Comparison of ENCODE assay signal across 13 cellular contexts in the genomic region with DNA sequence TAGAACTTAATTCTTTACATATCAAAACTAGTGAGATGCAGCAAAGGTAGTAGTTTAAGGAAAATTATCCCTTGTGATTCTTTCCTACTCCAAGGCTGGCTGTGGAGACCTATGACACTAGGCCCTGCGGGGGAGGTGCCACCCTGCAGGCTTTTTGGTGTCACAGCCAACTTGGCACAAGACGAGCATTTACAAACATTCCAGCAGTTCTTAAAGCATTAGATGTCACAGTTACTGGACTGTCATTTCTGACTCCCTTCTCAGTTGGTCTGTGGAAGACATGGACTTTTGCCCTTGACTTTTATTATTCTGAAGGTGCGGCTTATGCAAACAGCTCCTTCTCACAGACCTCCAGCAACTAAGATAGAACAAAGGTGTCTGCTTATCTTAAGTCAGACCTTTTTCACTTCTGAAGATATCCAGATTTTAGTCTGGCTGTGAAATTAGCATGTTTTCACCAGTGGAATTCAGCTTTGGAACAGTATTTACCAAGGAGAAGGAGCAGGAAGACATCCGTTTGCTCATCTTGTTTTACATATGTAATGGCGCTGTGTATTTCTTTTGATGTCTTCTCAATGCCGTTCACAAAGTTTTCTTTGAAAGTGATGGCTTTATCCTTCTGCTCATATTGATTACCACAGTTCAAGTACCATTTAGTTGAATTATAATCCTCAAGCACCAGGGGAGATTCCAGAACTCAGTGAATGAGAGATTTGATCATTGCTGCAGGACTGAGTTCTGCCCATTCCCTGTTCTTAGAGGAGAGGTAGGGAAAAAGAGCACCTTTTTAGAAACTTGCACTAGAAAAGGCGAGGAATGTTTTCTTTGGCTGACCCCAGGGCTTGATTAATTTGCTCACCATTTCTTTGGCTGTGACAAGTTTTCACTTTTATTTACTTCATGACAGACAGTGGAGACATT. TPM values are rescaled to one million over a fixed set of nuclear protein-coding genes. Genes with fewer than 3 reads are reported as not detected.
DNase-seq lines count a peak whose midpoint lies in the region; ATAC-seq and TF ChIP-seq lines count a peak whose summit lies in the region.
"Had no signal": no experiment of that assay in that cellular context is flagged by ENCODE, and none has a peak within 500 bp of the region (broad histone marks: within the 10 kb centered on the region; RNA-seq: fewer than 3 reads in every experiment).

No MANE protein-coding gene starts in this region.

- H2BK120ac ChIP-seq in mesenchymal stem cell (ENCODE audit: low read depth, low read length) = no peak overlapping the region

- H3K36me3 Mint-ChIP-seq in chondrocyte (ENCODE audit: low read depth) = no peaks in the 10 kb centered on the region
- H3K36me3 Mint-ChIP-seq in activated naive CD4-positive, alpha-beta T cell treated with anti-CD3 and anti-CD28 coated beads, Interleukin-2, amount 50 U/mL, for 72 hours = no peaks in the 10 kb centered on the region

- H3K4me3 Mint-ChIP-seq in chondrocyte (ENCODE audit: unreplicated experiment) = no peak overlapping the region
- H3K4me3 Mint-ChIP-seq: B cell had no signal

- TF ChIP-seq CTCF in A673 (conservative IDR thresholded peaks at IDR 0.05; ENCODE audit: low read depth, low read length) (no peak), chondrocyte (IDR thresholded peaks at IDR 0.05) (no peak), WERI-Rb-1 (IDR thresholded peaks at IDR 0.05; ENCODE audit: low read depth, low read length) (no peak)

- no peak overlapping the region for H3K9ac ChIP-seq in mesenchymal stem cell (ENCODE audit: low read length)

- no peaks in the 10 kb centered on the region for H3K27me3 Mint-ChIP-seq in chondrocyte (ENCODE audit: low read depth)
- H3K27me3 Mint-ChIP-seq: B cell had no signal

- no peaks in the 10 kb centered on the region for H3K9me3 Mint-ChIP-seq in chondrocyte (ENCODE audit: low read depth)
- H3K9me3 Mint-ChIP-seq in activated naive CD4-positive, alpha-beta T cell treated with anti-CD3 and anti-CD28 coated beads, Interleukin-2, amount 50 U/mL, for 72 hours = no peaks in the 10 kb centered on the region

- ATAC-seq in activated naive CD4-positive, alpha-beta T cell treated with anti-CD3 and anti-CD28 coated beads, Interleukin-2, amount 50 U/mL, for 72 hours = no peak

- H3K4me1 Mint-ChIP-seq in chondrocyte (ENCODE audit: low read depth) = peaks cover 48% of the 10 kb centered on the region
- H3K4me1 Mint-ChIP-seq: B cell had no signal

- H3K23ac ChIP-seq in mesenchymal stem cell (ENCODE audit: low read length in 2 of 2) = no peak overlapping the region

- H2BK15ac ChIP-seq in mesenchymal stem cell (ENCODE audit: low read depth, poor library complexity, severe bottlenecking) = no peak overlapping the region

- no peak overlapping the region for H4K8ac ChIP-seq in mesenchymal stem cell (ENCODE audit: low read length)

- intact Hi-C loops in A673 (cut with micrococcal nuclease; ENCODE audit: unreplicated experiment) = no loop called here

- POLR2A ChIA-PET in A673 (lab: Charles Lee; ENCODE audit: low non-redundant PET) = no interaction called here

- peak overlapping the region; percentile 83 for H3K27ac Mint-ChIP-seq in chondrocyte (ENCODE audit: unreplicated experiment)
- no peak overlapping the region for H3K27ac Mint-ChIP-seq in activated naive CD4-positive, alpha-beta T cell treated with anti-CD3 and anti-CD28 coated beads, Interleukin-2, amount 50 U/mL, for 72 hours
- H3K27ac Mint-ChIP-seq: B cell had no signal

- H3K4me1 ChIP-seq in A673 (ENCODE audit: insufficient read depth, low read length, poor library complexity, severe bottlenecking) (peaks cover 20% of the 10 kb centered on the region), mesenchymal stem cell (ENCODE audit: control insufficient read depth, insufficient read depth, low read depth, low read length) (peaks cover 12% of the 10 kb centered on the region)

- H2AK5ac ChIP-seq in mesenchymal stem cell (ENCODE audit: low read length, severe bottlenecking) = peak overlapping the region; percentile 51

- H2AFZ ChIP-seq in mesenchymal stem cell (ENCODE audit: low read depth, low read length) = no peak overlapping the region

- H3K79me1 ChIP-seq in mesenchymal stem cell (replicated peaks; ENCODE audit: low read length, poor library complexity, severe bottlenecking) = peaks cover 3% of the 10 kb centered on the region

- no peak overlapping the region for H3K14ac ChIP-seq in mesenchymal stem cell (ENCODE audit: low read length in 2 of 2)

- H2BK12ac ChIP-seq in mesenchymal stem cell (ENCODE audit: low read length in 2 of 2) = peak overlapping the region in 1 of 2 experiments; percentile 63

- H3K36me3 ChIP-seq in A673 (ENCODE audit: insufficient read depth, low read length, poor library complexity, severe bottlenecking) (no peaks in the 10 kb centered on the region), mesenchymal stem cell (ENCODE audit: control insufficient read depth in 1 of 2, insufficient read depth in 2 of 2, low read depth in 1 of 2, low read length in 2 of 2) (peaks cover 3 to 29% of the 10 kb centered on the region in 2 experiments), WERI-Rb-1 (no peaks in the 10 kb centered on the region)
- H3K36me3 ChIP-seq: upper lobe of left lung had no signal

- H3K4ac ChIP-seq in mesenchymal stem cell (ENCODE audit: low read depth in 1 of 2, low read length in 2 of 2) = no peak overlapping the region

- no peak overlapping the region for H2BK5ac ChIP-seq in mesenchymal stem cell (ENCODE audit: low read depth, low read length, poor library complexity, severe bottlenecking)

- peak; percentile 64; the same call in 1 of the 2 replicates for TF ChIP-seq EP300 in Ishikawa (IDR thresholded peaks at IDR 0.05; ENCODE audit: borderline replicate concordance)

- H3K4me3 ChIP-seq in A673 (ENCODE audit: low read depth, low read length, poor library complexity, severe bottlenecking) (no peak overlapping the region), mesenchymal stem cell (ENCODE audit: insufficient read depth in 1 of 2, low read depth in 1 of 2, low read length in 2 of 2) (no peak overlapping the region), WERI-Rb-1 (ENCODE audit: low read depth, low read length) (no peak overlapping the region)
- H3K4me3 ChIP-seq: lung, upper lobe of left lung had no signal

- peak overlapping the region; percentile 47 for H4K91ac ChIP-seq in mesenchymal stem cell (ENCODE audit: low read length)

- BruUV-seq in A673 (replicated peaks; lab: Mats Ljungman, UMichigan) = no TSS peak

- H3K27ac ChIP-seq in A673 (ENCODE audit: low read depth, low read length, poor library complexity, severe bottlenecking) (no peak overlapping the region), mesenchymal stem cell (ENCODE audit: low read length, poor library complexity, severe bottlenecking) (peak overlapping the region; percentile 51), WERI-Rb-1 (no peak overlapping the region)
- H3K27ac ChIP-seq: upper lobe of left lung had no signal

- DNase-seq in A673 (ENCODE audit: low spot score) = peak; percentile 66
- DNase-seq in chondrocyte (ENCODE audit: low spot score) = no peak
- no peak for DNase-seq in mesenchymal stem cell
- no peak for DNase-seq in SW480 (ENCODE audit: low spot score)
- DNase-seq in activated naive CD4-positive, alpha-beta T cell treated with anti-CD3 and anti-CD28 coated beads, Interleukin-2, amount 50 U/mL, for 72 hours (ENCODE audit: low spot score in 2 of 2) = no peak
- DNase-seq in WERI-Rb-1 = no peak
- no peak for DNase-seq in GOT3 (lab: John Stamatoyannopoulos, UW)
- DNase-seq: activated effector memory CD4-positive, alpha-beta T cell treated with anti-CD3 and anti-CD28 coated beads, Interleukin-2, amount 50 U/mL, for 16 hours; NCI-H2171; upper lobe of left lung had no signal

- WGBS in mesenchymal stem cell = 82% methylated on average over 6 of the region's 7 CpGs

- H3K9me3 ChIP-seq in A673 (ENCODE audit: low read depth, low read length, poor library complexity, severe bottlenecking) (no peaks in the 10 kb centered on the region), mesenchymal stem cell (ENCODE audit: control insufficient read depth, low read length) (no peaks in the 10 kb centered on the region), WERI-Rb-1 (ENCODE audit: severe bottlenecking) (no peaks in the 10 kb centered on the region)
- H3K9me3 ChIP-seq: upper lobe of left lung had no signal

- no peak overlapping the region for H3K4me2 ChIP-seq in mesenchymal stem cell (ENCODE audit: low read length, poor library complexity, severe bottlenecking)

- CTCF ChIA-PET in A673 (lab: Charles Lee) = no interaction called here

- H3K27me3 ChIP-seq in A673 (replicated peaks; ENCODE audit: insufficient read depth, low read depth, low read length, poor library complexity) (no peaks in the 10 kb centered on the region), mesenchymal stem cell (ENCODE audit: control insufficient read depth in 1 of 2, insufficient read depth in 1 of 2, low read length in 2 of 2) (no peaks in the 10 kb centered on the region), WERI-Rb-1 (ENCODE audit: insufficient read depth, low read depth, severe bottlenecking) (no peaks in the 10 kb centered on the region)
- H3K27me3 ChIP-seq: upper lobe of left lung had no signal

- H3K18ac ChIP-seq in mesenchymal stem cell (ENCODE audit: low read depth in 1 of 2, low read length in 2 of 2) = no peak overlapping the region

- no peak for TF ChIP-seq RAD21 in Ishikawa (IDR thresholded peaks at IDR 0.05; ENCODE audit: low read depth)

TF ChIP-seq in Ishikawa, 13 proteins besides CTCF, POLR2A, EP300 and RAD21 (continues in another document):
- TF ChIP-seq CREB1 (IDR thresholded peaks at IDR 0.05; ENCODE audit: low read depth) (no peak), USF1 (IDR thresholded peaks at IDR 0.05) (0 out of 2 replicates have a peak, but pooled peaks have one; percentile 7), YY1 (IDR thresholded peaks at IDR 0.05; ENCODE audit: low read depth) (no peak), TAF1 (IDR thresholded peaks at IDR 0.05; ENCODE audit: low read depth) (no peak), NFIC (IDR thresholded peaks at IDR 0.05) (peak; percentile 97)

RNA-seq across cellular contexts. Expression of gene SRGAP1, which starts 17.9 kb away (rescaled TPM):
- total RNA-seq in A673 (2021) = 9.7 and 11.0 TPM in 2 replicates
- total RNA-seq in chondrocyte = 13.0 to 14.7 TPM (median 13.2 TPM) in 3 replicates
- polyA plus RNA-seq in mesenchymal stem cell (2013, experiment 1 of 2) = 10.1 TPM
- 9.9 TPM for polyA plus RNA-seq in mesenchymal stem cell (2013, experiment 2 of 2)
- total RNA-seq in activated naive CD4-positive, alpha-beta T cell treated with anti-CD3 and anti-CD28 coated beads, Interleukin-2, amount 50 U/mL, for 72 hours = under 1 TPM in 1 of 2 donors, not detected in 1; 0.25 TPM
